ENCODE assay signal across 2 cellular contexts in the genomic region with DNA sequence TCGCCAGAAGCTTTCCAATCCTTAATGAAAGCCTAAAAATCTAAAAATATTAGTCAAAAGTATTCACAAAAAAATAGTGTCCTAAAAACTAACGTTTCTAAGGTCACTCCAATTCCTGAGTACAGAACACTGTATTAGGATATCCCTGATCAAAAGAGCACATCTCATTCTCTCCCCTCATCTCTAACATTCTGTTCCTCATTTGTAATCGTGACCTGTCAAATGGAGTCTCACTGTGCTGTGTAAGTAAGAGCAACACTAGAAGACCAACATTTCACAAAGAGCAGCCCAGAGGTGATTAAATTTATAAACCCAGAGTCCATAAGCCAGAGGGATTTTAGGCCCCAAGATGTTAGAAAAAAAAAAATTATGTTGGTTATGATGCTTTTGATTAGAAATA.
TF ChIP-seq lines count a peak whose summit lies in the region.

No MANE protein-coding gene starts in this region.

TF ChIP-seq in GM23338, 12 proteins besides CTCF, POLR2A, EP300 and RAD21:
- TF ChIP-seq, protein P1, sequence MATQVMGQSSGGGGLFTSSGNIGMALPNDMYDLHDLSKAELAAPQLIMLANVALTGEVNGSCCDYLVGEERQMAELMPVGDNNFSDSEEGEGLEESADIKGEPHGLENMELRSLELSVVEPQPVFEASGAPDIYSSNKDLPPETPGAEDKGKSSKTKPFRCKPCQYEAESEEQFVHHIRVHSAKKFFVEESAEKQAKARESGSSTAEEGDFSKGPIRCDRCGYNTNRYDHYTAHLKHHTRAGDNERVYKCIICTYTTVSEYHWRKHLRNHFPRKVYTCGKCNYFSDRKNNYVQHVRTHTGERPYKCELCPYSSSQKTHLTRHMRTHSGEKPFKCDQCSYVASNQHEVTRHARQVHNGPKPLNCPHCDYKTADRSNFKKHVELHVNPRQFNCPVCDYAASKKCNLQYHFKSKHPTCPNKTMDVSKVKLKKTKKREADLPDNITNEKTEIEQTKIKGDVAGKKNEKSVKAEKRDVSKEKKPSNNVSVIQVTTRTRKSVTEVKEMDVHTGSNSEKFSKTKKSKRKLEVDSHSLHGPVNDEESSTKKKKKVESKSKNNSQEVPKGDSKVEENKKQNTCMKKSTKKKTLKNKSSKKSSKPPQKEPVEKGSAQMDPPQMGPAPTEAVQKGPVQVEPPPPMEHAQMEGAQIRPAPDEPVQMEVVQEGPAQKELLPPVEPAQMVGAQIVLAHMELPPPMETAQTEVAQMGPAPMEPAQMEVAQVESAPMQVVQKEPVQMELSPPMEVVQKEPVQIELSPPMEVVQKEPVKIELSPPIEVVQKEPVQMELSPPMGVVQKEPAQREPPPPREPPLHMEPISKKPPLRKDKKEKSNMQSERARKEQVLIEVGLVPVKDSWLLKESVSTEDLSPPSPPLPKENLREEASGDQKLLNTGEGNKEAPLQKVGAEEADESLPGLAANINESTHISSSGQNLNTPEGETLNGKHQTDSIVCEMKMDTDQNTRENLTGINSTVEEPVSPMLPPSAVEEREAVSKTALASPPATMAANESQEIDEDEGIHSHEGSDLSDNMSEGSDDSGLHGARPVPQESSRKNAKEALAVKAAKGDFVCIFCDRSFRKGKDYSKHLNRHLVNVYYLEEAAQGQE (IDR thresholded peaks at IDR 0.05; ENCODE audit: unreplicated experiment): no peak
- no peak for TF ChIP-seq POLR2AphosphoS5 (IDR thresholded peaks at IDR 0.05; ENCODE audit: low read depth)
- no peak for TF ChIP-seq STAT1 (IDR thresholded peaks at IDR 0.05; ENCODE audit: unreplicated experiment)
- no peak for TF ChIP-seq EZH2phosphoT487 (IDR thresholded peaks at IDR 0.05; ENCODE audit: unreplicated experiment)
- no peak for TF ChIP-seq JUNB (IDR thresholded peaks at IDR 0.05; ENCODE audit: unreplicated experiment)
- no peak for TF ChIP-seq ZNF114 (CRISPR knock-in tag; IDR thresholded peaks at IDR 0.05)
- TF ChIP-seq ZNF331 (CRISPR knock-in tag; IDR thresholded peaks at IDR 0.05; ENCODE audit: low read depth): no peak
- no peak for TF ChIP-seq CREB1 (CRISPR knock-in tag; IDR thresholded peaks at IDR 0.05; ENCODE audit: low read depth)
TF ChIP-seq in GM23338: peak in this region for 0.

TF ChIP-seq in K562, 482 proteins besides CTCF, POLR2A, EP300 and RAD21:
- TF ChIP-seq COPS2 (conservative IDR thresholded peaks at IDR 0.05): no peak
- no peak for TF ChIP-seq CHD1 (IDR thresholded peaks at IDR 0.05; ENCODE audit: low read length)
- no peak for TF ChIP-seq ZNF644 (tag; IDR thresholded peaks at IDR 0.05; ENCODE audit: low read depth)
- no peak for TF ChIP-seq TCF3 (CRISPR knock-in tag; IDR thresholded peaks at IDR 0.05)
- TF ChIP-seq ZNF830 (CRISPR knock-in tag; IDR thresholded peaks at IDR 0.05): no peak
- no peak for TF ChIP-seq ZBTB8A (IDR thresholded peaks at IDR 0.05; ENCODE audit: partially characterized antibody)
- no peak for TF ChIP-seq POLR2H (tag; IDR thresholded peaks at IDR 0.05; ENCODE audit: low read depth)
- no peak for TF ChIP-seq ARHGAP35 (IDR thresholded peaks at IDR 0.05; ENCODE audit: partially characterized antibody)
- TF ChIP-seq HMG20A (CRISPR knock-in tag; conservative IDR thresholded peaks at IDR 0.05): no peak
